Comparison of ENCODE assay signal across 11 cellular contexts in the genomic region with DNA sequence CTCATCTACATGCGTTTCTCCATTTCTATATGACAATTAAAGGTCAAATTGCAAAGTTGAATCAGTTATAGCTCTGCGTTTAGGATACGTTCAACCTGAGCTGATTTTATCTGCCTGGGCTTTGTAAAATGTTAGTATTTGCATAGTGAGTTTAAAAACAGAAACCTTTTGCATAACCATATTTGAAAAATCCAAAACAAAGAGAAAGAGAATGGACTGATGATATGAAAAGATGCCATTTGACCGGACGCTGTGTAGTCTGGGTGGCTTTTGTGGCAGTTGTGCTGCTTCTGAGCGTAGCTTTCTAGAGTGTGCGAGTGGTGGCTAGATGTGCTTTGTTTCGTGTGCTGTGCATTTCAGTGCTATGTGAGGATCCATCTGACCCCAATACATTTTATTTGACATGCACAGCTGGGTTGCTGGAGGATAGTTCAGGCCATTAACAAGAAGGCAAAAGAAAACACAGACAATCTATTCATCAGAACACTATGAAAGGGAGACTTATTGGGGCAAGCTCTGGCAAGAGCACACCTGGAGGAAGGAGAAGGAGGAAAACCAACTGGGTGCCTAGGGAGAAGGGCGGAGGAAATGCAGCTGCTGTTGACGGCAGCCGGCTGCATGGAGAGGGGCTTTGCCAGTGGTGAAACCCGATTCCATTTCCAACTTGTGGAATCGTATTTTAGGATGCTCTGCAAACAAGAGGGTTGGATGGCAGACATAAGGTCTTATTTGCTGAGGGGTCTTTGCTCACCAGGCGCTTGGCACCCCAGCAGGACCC.
DNase-seq lines count a peak whose midpoint lies in the region; TF ChIP-seq lines count a peak whose summit lies in the region.
"Had no signal": no experiment of that assay in that cellular context is flagged by ENCODE, and none has a peak within 500 bp of the region (broad histone marks: within the 10 kb centered on the region; RNA-seq: fewer than 3 reads in every experiment).

No MANE protein-coding gene starts in this region.

- peak overlapping the region; percentile 86 for H3K4me3 Mint-ChIP-seq in activated naive CD8-positive, alpha-beta T cell

- H3K9ac ChIP-seq in MM.1S (ENCODE audit: low read length): peak overlapping the region; percentile 81

- H3K36me3 ChIP-seq in MM.1S (replicated peaks; ENCODE audit: insufficient read depth, low read length): no peaks in the 10 kb centered on the region
- H3K36me3 ChIP-seq: ascending aorta, pancreas, upper lobe of left lung had no signal

- H3K9me3 ChIP-seq in MM.1S (replicated peaks; ENCODE audit: insufficient read depth, low read length): no peaks in the 10 kb centered on the region
- H3K9me3 ChIP-seq: ascending aorta, pancreas, upper lobe of left lung had no signal

- no peaks in the 10 kb centered on the region for H3K27me3 ChIP-seq in MM.1S (replicated peaks; ENCODE audit: insufficient read depth, low read length)
- H3K27me3 ChIP-seq: ascending aorta, pancreas, upper lobe of left lung had no signal

- H3K27ac Mint-ChIP-seq in activated naive CD8-positive, alpha-beta T cell: peak overlapping the region; percentile 97

- no peaks in the 10 kb centered on the region for H4K20me1 ChIP-seq in MM.1S (ENCODE audit: insufficient read depth, low read length)

- H3K4me1 Mint-ChIP-seq in activated naive CD8-positive, alpha-beta T cell (ENCODE audit: low read depth): peaks cover 65% of the 10 kb centered on the region

- H3K4me1 ChIP-seq in MM.1S (ENCODE audit: low read length): peaks cover 51% of the 10 kb centered on the region
- H3K4me1 ChIP-seq: ascending aorta, pancreas, upper lobe of left lung had no signal

- H3K4me3 ChIP-seq in MM.1S (ENCODE audit: low read length): peak overlapping the region; percentile 55
- H3K4me3 ChIP-seq: ascending aorta, pancreas, upper lobe of left lung had no signal

- H3K79me2 ChIP-seq in MM.1S (ENCODE audit: low read length): 0 out of 2 replicates have a peak, but pooled peaks cover 3% of the 10 kb centered on the region

- H3K9me2 ChIP-seq in MM.1S (replicated peaks; ENCODE audit: insufficient read depth, low read length): no peaks in the 10 kb centered on the region

- H3K27me3 Mint-ChIP-seq in activated naive CD8-positive, alpha-beta T cell: no peaks in the 10 kb centered on the region

- TF ChIP-seq CTCF in MM.1S (IDR thresholded peaks at IDR 0.05; ENCODE audit: low read length): no peak

- H2AFZ ChIP-seq in MM.1S (ENCODE audit: low read length): peak overlapping the region; percentile 1; the same call in 1 of the 2 replicates

- H3F3A ChIP-seq in MM.1S (ENCODE audit: insufficient read depth, low read length): peaks cover 36% of the 10 kb centered on the region

- peaks cover 2% of the 10 kb centered on the region for H3K36me3 Mint-ChIP-seq in activated naive CD8-positive, alpha-beta T cell

- H3K4me2 ChIP-seq in MM.1S (ENCODE audit: low read depth, low read length): peak overlapping the region; percentile 88

- H3K27ac ChIP-seq in MM.1S (ENCODE audit: low read length): peak overlapping the region; percentile 96
- H3K27ac ChIP-seq: ascending aorta, pancreas, upper lobe of left lung had no signal

- no peaks in the 10 kb centered on the region for H3K9me3 Mint-ChIP-seq in activated naive CD8-positive, alpha-beta T cell (ENCODE audit: low read depth)

- DNase-seq in NCI-H2227 treated with DMSO at 0.1 percent for 48 hours (lab: John Stamatoyannopoulos, UW): peak; percentile 3
- DNase-seq in NCI-H2227 (lab: John Stamatoyannopoulos, UW; ENCODE audit: unreplicated experiment): no peak
- DNase-seq in MM.1S: peak; percentile 41
- peak; percentile 11 for DNase-seq in putamen (ENCODE audit: low spot score)
- no peak for DNase-seq in cerebellar nuclear complex (lab: John Stamatoyannopoulos, UW)
- no peak for DNase-seq in UCSD-AML1 (lab: John Stamatoyannopoulos, UW; ENCODE audit: unreplicated experiment)
- no peak for DNase-seq in D341Med (ENCODE audit: low spot score)
- DNase-seq: pancreas, upper lobe of left lung had no signal

Comparison
In these comparisons a context has a peak if more than half of its experiments do, and no peak if none do; other contexts are left out.
1. DNase-seq: peak in NCI-H2227 treated with DMSO at 0.1 percent for 48 hours (single experiment), MM.1S (single experiment) and putamen (single experiment); none in NCI-H2227 (single experiment), cerebellar nuclear complex (0 of 2), UCSD-AML1 (single experiment) and D341Med (single experiment).